ENCODE assay signal across 8 cellular contexts in the genomic region with DNA sequence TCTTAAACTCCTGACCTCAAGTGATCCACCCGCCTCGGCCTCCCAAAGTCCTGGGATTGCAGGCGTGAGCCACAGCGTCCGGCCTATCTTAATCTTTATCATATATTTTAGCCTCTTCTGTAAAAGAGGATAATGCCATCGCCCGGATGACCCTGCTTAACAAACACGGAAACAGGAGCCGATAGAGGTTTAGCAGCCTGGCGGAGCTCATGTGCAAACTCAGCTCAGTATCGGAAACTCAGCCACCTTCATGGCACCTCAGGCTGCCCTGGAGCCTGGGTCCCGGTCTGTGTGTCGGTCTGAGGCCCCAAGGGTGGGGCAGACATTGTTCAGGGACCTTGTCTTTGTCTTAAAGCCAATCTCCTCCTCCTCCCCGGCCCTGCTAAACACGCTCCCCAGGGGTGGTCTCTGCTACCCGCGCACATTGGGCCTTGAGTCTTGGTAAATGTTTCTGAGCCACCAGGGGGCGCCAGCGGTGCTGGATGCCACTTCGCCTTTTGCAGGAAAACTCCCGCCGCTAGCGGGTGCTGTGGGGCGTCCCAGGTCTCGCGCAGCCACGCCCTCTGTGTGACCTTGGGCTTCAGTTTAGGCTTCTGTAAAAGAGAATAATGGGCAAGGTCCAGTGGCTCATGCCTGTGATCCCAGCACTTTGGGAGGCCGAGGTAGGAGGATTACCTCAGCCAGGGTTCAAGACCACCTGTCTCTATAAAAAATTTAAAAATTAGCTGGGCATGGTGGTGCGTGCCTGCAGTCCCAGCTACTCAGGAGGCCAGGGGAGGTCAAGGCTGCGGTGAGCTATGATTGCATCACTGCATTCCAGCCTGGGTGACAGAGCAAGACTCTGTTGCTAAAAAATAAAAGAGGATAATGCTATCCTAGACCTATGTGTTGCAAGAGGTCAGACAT. TPM values are rescaled to one million over a fixed set of nuclear protein-coding genes. Genes with fewer than 3 reads are reported as not detected.
DNase-seq lines count a peak whose midpoint lies in the region; ATAC-seq and TF ChIP-seq lines count a peak whose summit lies in the region.

No MANE protein-coding gene starts in this region.

- CTCF ChIA-PET in CD8-positive, alpha-beta T cell (lab: Charles Lee): interaction anchor here (0.6 to 6.4 kb wide), 60 partner anchors 9 to 388 kb away, joined by 3 to 117 read pairs (median 6); a partner anchor contains a TSS

- H3K27me3 ChIP-seq in CD8-positive, alpha-beta T cell (ENCODE audit: insufficient read depth, low read length): no peaks in the 10 kb centered on the region
- H3K27me3 ChIP-seq in liver (ENCODE audit: control insufficient read depth in 4 of 4, insufficient read depth in 4 of 4, low read length in 3 of 4): no peaks in the 10 kb centered on the region

- no peaks in the 10 kb centered on the region for H3K27me3 Mint-ChIP-seq in CD8-positive, alpha-beta T cell (ENCODE audit: low read depth)

- H3K36me3 Mint-ChIP-seq in CD8-positive, alpha-beta T cell: no peaks in the 10 kb centered on the region

- TF ChIP-seq RAD21 in liver (IDR thresholded peaks at IDR 0.05): peak; percentile 70 to 86

- H3K4me3 ChIP-seq in CD8-positive, alpha-beta T cell (ENCODE audit: low read depth, low read length): no peak overlapping the region
- H3K4me3 ChIP-seq in choroid plexus epithelial cell (ENCODE audit: low read depth, low read length) (no peak overlapping the region), liver (ENCODE audit: low read depth in 1 of 3, low read length in 3 of 3) (no peak overlapping the region)

- peaks cover 21% of the 10 kb centered on the region for H3K4me1 ChIP-seq in CD8-positive, alpha-beta T cell (ENCODE audit: insufficient read depth, low read length)
- peaks cover 0 to 18% (median 5%) of the 10 kb centered on the region in 4 donors for H3K4me1 ChIP-seq in liver (ENCODE audit: control insufficient read depth in 4 of 4, insufficient read depth in 4 of 4, low read length in 3 of 4)

- peak; percentile 96 for ATAC-seq in CD8-positive, alpha-beta T cell
- peak; percentile 57 for ATAC-seq in GM21423 (IDR thresholded peaks at IDR 0.05; ENCODE audit: unreplicated experiment)

- WGBS in liver: 52% methylated on average over 30 of the region's 30 CpGs

- H3K36me3 ChIP-seq in CD8-positive, alpha-beta T cell (ENCODE audit: insufficient read depth, low read length): no peaks in the 10 kb centered on the region
- H3K36me3 ChIP-seq in liver (ENCODE audit: control insufficient read depth in 4 of 4, insufficient read depth in 3 of 4, low read depth in 1 of 4, low read length in 3 of 4): no peaks in the 10 kb centered on the region

- no peaks in the 10 kb centered on the region for H3K9me3 ChIP-seq in CD8-positive, alpha-beta T cell (ENCODE audit: low read length)
- no peaks in the 10 kb centered on the region for H3K9me3 ChIP-seq in liver (ENCODE audit: control insufficient read depth in 4 of 4, low read length in 3 of 4)

- TF ChIP-seq CTCF in CD8-positive, alpha-beta T cell (IDR thresholded peaks at IDR 0.05): peak; percentile 99
- TF ChIP-seq CTCF in choroid plexus epithelial cell (conservative IDR thresholded peaks at IDR 0.05; ENCODE audit: low read depth, low read length) (peak; percentile 84), liver (IDR thresholded peaks at IDR 0.05; ENCODE audit: low read depth, low read length, missing input control) (peak; percentile 65)

- H3K9ac ChIP-seq in liver (ENCODE audit: low read depth in 1 of 2, low read length in 2 of 2): peak overlapping the region in 1 of 2 donors; percentile 44

- POLR2A ChIA-PET in CD8-positive, alpha-beta T cell (lab: Charles Lee): interaction anchor here (0.5 to 2.2 kb wide), 12 partner anchors 11 to 222 kb away, joined by 3 to 11 read pairs (median 4); a partner anchor contains a TSS

- no peak overlapping the region for H3K27ac ChIP-seq in CD8-positive, alpha-beta T cell (ENCODE audit: low read depth, low read length)
- H3K27ac ChIP-seq in liver (ENCODE audit: low read depth in 1 of 2, low read length in 2 of 2): peak overlapping the region; percentile 6 to 62

- no peak overlapping the region for H3K4me3 Mint-ChIP-seq in CD8-positive, alpha-beta T cell

- no peaks in the 10 kb centered on the region for H3K9me3 Mint-ChIP-seq in CD8-positive, alpha-beta T cell

- H3K27ac Mint-ChIP-seq in CD8-positive, alpha-beta T cell: peak overlapping the region; percentile 84

- DNase-seq in CD8-positive, alpha-beta T cell: peak; percentile 91 to 99 (median 96)
- DNase-seq in NCI-H146 treated with DMSO at 0.1 percent for 48 hours (lab: John Stamatoyannopoulos, UW; ENCODE audit: unreplicated experiment): peak; percentile 42
- peak; percentile 95 to 97 for DNase-seq in activated CD4-positive, alpha-beta T cell treated with anti-CD3 and anti-CD28 coated beads for 4 hours
- peak; percentile 91 for DNase-seq in choroid plexus epithelial cell (ENCODE audit: low read depth)
- peak; percentile 87 to 95 (median 93) for DNase-seq in stimulated activated CD4-positive, alpha-beta T cell treated with anti-CD3 and anti-CD28 coated beads, TNF-alpha, amount 100 ng/mL, for 24 hours (ENCODE audit: low read depth in 3 of 3)
- DNase-seq in DMS153 (lab: John Stamatoyannopoulos, UW): no peak

- peaks cover 23% of the 10 kb centered on the region for H3K4me1 Mint-ChIP-seq in CD8-positive, alpha-beta T cell (ENCODE audit: low read depth)

- intact Hi-C loops in CD8-positive, alpha-beta T cell (cut with DNase I, micrococcal nuclease): loop anchor here (1.0 to 2.0 kb wide), 7 partner anchors 25 to 204 kb away; a partner anchor contains a TSS

TF ChIP-seq in liver, 16 proteins besides CTCF, POLR2A, EP300 and RAD21 (continues in another document):
- no peak for TF ChIP-seq HNF4G (IDR thresholded peaks at IDR 0.05)
- TF ChIP-seq YY1 (IDR thresholded peaks at IDR 0.05): peak; percentile 30
- TF ChIP-seq, protein P1, sequence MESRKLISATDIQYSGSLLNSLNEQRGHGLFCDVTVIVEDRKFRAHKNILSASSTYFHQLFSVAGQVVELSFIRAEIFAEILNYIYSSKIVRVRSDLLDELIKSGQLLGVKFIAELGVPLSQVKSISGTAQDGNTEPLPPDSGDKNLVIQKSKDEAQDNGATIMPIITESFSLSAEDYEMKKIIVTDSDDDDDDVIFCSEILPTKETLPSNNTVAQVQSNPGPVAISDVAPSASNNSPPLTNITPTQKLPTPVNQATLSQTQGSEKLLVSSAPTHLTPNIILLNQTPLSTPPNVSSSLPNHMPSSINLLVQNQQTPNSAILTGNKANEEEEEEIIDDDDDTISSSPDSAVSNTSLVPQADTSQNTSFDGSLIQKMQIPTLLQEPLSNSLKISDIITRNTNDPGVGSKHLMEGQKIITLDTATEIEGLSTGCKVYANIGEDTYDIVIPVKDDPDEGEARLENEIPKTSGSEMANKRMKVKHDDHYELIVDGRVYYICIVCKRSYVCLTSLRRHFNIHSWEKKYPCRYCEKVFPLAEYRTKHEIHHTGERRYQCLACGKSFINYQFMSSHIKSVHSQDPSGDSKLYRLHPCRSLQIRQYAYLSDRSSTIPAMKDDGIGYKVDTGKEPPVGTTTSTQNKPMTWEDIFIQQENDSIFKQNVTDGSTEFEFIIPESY (IDR thresholded peaks at IDR 0.05): no peak
- TF ChIP-seq, protein P2, sequence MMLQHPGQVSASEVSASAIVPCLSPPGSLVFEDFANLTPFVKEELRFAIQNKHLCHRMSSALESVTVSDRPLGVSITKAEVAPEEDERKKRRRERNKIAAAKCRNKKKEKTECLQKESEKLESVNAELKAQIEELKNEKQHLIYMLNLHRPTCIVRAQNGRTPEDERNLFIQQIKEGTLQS (IDR thresholded peaks at IDR 0.05): peak; percentile 42
- TF ChIP-seq HNF4A (conservative IDR thresholded peaks at IDR 0.05): peak; percentile 46 to 52
- TF ChIP-seq SP1 (IDR thresholded peaks at IDR 0.05): peak; percentile 42
- TF ChIP-seq FOXA1 (IDR thresholded peaks at IDR 0.05): no peak
- peak; percentile 69 for TF ChIP-seq NR2F2 (IDR thresholded peaks at IDR 0.05)
- TF ChIP-seq, protein P3, sequence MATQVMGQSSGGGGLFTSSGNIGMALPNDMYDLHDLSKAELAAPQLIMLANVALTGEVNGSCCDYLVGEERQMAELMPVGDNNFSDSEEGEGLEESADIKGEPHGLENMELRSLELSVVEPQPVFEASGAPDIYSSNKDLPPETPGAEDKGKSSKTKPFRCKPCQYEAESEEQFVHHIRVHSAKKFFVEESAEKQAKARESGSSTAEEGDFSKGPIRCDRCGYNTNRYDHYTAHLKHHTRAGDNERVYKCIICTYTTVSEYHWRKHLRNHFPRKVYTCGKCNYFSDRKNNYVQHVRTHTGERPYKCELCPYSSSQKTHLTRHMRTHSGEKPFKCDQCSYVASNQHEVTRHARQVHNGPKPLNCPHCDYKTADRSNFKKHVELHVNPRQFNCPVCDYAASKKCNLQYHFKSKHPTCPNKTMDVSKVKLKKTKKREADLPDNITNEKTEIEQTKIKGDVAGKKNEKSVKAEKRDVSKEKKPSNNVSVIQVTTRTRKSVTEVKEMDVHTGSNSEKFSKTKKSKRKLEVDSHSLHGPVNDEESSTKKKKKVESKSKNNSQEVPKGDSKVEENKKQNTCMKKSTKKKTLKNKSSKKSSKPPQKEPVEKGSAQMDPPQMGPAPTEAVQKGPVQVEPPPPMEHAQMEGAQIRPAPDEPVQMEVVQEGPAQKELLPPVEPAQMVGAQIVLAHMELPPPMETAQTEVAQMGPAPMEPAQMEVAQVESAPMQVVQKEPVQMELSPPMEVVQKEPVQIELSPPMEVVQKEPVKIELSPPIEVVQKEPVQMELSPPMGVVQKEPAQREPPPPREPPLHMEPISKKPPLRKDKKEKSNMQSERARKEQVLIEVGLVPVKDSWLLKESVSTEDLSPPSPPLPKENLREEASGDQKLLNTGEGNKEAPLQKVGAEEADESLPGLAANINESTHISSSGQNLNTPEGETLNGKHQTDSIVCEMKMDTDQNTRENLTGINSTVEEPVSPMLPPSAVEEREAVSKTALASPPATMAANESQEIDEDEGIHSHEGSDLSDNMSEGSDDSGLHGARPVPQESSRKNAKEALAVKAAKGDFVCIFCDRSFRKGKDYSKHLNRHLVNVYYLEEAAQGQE (IDR thresholded peaks at IDR 0.05): no peak
- TF ChIP-seq TAF1 (conservative IDR thresholded peaks at IDR 0.05): no peak
- TF ChIP-seq GABPA (IDR thresholded peaks at IDR 0.05 in 1 of 2, conservative IDR thresholded peaks at IDR 0.05 in 1 of 2): no peak
- TF ChIP-seq EGR1 (IDR thresholded peaks at IDR 0.05; ENCODE audit: low read depth in 2 of 2): no peak
- TF ChIP-seq FOXA2 (IDR thresholded peaks at IDR 0.05): no peak
- TF ChIP-seq RXRA (IDR thresholded peaks at IDR 0.05): peak; percentile 70 to 79
- peak in 1 of 2 donors; percentile 56 for TF ChIP-seq JUND (IDR thresholded peaks at IDR 0.05)

RNA-seq across cellular contexts. Expression of a gene that starts 2.7 kb away (rescaled TPM):
- total RNA-seq in CD8-positive, alpha-beta T cell: under 1 TPM in 1 of 2 experiments, not detected in 1; 0.19 TPM
- total RNA-seq in liver: 10 to 100 TPM in 1 of 2 donors, 1 to 10 TPM in 1; 3.3 to 24.0 TPM
- polyA plus RNA-seq in liver: 1 to 10 TPM; 4.1 to 8.5 TPM

RNA-seq across cellular contexts. Expression of a gene that starts 24.9 kb away (rescaled TPM):
- total RNA-seq in CD8-positive, alpha-beta T cell: 100 to 1,000 TPM; 670 to 690 TPM
- 10 to 100 TPM; 11.9 to 23.3 TPM for total RNA-seq in liver
- 1 to 10 TPM; 4.7 to 5.6 TPM for polyA plus RNA-seq in liver

RNA-seq across cellular contexts. Expression of a gene that starts 32.6 kb away (rescaled TPM):
- total RNA-seq in CD8-positive, alpha-beta T cell: 100 to 1,000 TPM; 191 to 201 TPM
- 100 to 1,000 TPM in 1 of 2 donors, 10 to 100 TPM in 1; 57.8 to 219 TPM for total RNA-seq in liver
- 100 to 1,000 TPM in 1 of 2 donors, 10 to 100 TPM in 1; 98.5 to 138 TPM for polyA plus RNA-seq in liver

Comparison
In these comparisons a context has a peak if more than half of its experiments do, and no peak if none do; other contexts are left out.
1. RNA of a gene that starts 24.9 kb away (total RNA-seq): 670 to 690 TPM in CD8-positive, alpha-beta T cell; 11.9 to 23.3 TPM in liver; every median in the first group is over 10 times any median in the second.
2. Peak in every context shown above with its lines, with median percentiles within 50 percentile points of each other: CTCF ChIP-seq.